In the genomic region with DNA sequence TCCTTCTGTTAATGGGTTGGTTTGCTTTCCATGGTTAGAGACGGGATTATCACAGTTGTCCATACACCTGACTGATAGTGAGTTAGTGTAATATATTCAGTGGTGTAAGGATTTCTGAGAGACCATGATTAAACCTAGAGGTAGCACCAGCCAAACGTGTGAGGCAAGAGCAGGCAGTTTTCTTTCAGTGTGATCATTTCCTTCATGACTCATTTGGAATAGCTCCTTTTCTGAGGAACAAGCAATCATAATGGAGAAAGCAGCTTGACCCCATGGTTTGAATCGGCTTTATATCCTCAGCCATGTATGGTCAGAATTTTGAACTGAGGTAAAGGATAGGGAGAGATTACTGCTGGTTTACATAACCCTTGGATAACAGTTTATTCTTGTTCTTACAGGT, we compare ENCODE assay signal across 9 cellular contexts. TPM values are rescaled to one million over a fixed set of nuclear protein-coding genes. Genes with fewer than 3 reads are reported as not detected.
DNase-seq lines count a peak whose midpoint lies in the region; ATAC-seq and TF ChIP-seq lines count a peak whose summit lies in the region.
"Had no signal": no experiment of that assay in that cellular context is flagged by ENCODE, and none has a peak within 500 bp of the region (broad histone marks: within the 10 kb centered on the region; RNA-seq: fewer than 3 reads in every experiment).

No MANE protein-coding gene starts in this region.

- ATAC-seq in GM18873 (IDR thresholded peaks at IDR 0.05; ENCODE audit: low FRiP score, unreplicated experiment) = no peak
- ATAC-seq in HG02678 (IDR thresholded peaks at IDR 0.05; ENCODE audit: unreplicated experiment) = no peak

- no peak for TF ChIP-seq POLR2A in erythroblast (IDR thresholded peaks at IDR 0.05; ENCODE audit: low read length)

- peak; percentile 25 for DNase-seq in GF-D8 (lab: John Stamatoyannopoulos, UW)
- peak; percentile 68 for DNase-seq in OCI-M1 (lab: John Stamatoyannopoulos, UW)
- peak; percentile 10 to 33 for DNase-seq in erythroblast (lab: John Stamatoyannopoulos, UW)
- DNase-seq in renal cortical epithelial cell (ENCODE audit: low read depth) = peak; percentile 90
- no peak for DNase-seq in stimulated activated naive CD4-positive, alpha-beta T cell treated with Interleukin-2 at 50 U/mL for 16 hours (lab: John Stamatoyannopoulos, UW)
- no peak for DNase-seq in NCI-H748 treated with DMSO at 0.1 percent for 48 hours (lab: John Stamatoyannopoulos, UW)
- DNase-seq: KG1 had no signal

RNA-seq across cellular contexts. Expression of a gene that starts 2.9 kb away (rescaled TPM):
- 4.7 and 8.0 TPM in 2 replicates for total RNA-seq in renal cortical epithelial cell

RNA-seq across cellular contexts. Expression of a gene that starts 24.1 kb away (rescaled TPM):
- 43.9 and 76.9 TPM in 2 replicates for total RNA-seq in renal cortical epithelial cell

RNA-seq across cellular contexts. Expression of a gene that starts 43.6 kb away (rescaled TPM):
- 0.20 TPM in 1 of 2 replicates, not detected in the other for total RNA-seq in renal cortical epithelial cell

Comparison
In these comparisons a context has a peak if more than half of its experiments do, and no peak if none do; other contexts are left out.
1. DNase-seq: peak in GF-D8 (single experiment), OCI-M1 (single experiment), erythroblast (2 of 2) and renal cortical epithelial cell (single experiment); none in stimulated activated naive CD4-positive, alpha-beta T cell treated with Interleukin-2 at 50 U/mL for 16 hours (single experiment) and NCI-H748 treated with DMSO at 0.1 percent for 48 hours (single experiment).